8 cellular contexts compared by ENCODE assay signal in the genomic region with DNA sequence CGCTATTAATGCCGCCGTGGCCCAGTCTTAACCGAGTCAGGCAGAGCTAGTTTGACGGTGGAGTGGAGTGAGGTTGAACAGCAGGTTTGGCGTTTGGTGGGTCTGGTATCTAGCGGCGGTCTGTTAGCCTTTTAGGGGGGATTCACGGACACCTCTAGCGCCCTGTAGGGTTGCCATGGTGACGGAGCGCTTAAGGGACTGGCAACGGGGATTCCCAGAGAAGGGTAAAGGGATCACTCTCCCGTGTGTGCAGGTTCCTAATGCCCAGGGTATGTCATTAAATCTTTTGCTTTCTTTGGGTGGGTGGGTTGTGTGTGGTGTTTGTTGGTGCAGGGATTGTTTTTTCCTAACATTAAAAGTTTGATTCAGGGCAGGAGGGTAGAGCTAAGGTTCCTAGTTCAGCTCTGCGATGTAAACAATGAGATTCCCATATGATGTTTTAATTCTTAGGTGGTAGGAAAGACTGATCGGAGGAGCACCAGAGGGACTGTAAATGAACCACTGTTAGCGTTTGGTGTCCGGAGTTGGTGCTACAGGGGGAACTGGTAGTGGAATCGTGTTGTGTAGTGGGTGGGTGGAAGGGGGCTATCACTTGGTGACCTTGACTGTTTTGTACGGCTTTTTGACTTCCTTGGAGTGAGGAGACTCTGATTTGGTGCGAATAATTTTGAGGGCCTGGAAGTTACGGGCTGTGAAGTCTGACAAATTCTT. TPM values are rescaled to one million over a fixed set of nuclear protein-coding genes. Genes with fewer than 3 reads are reported as not detected.
DNase-seq lines count a peak whose midpoint lies in the region; ATAC-seq and TF ChIP-seq lines count a peak whose summit lies in the region.

No MANE protein-coding gene starts in this region.

- TF ChIP-seq CTCF in transverse colon (IDR thresholded peaks at IDR 0.05), result no peak

- peak overlapping the region; percentile 47 to 86 (median 71) for H3K4me3 ChIP-seq in transverse colon

- in situ Hi-C loops in transverse colon (cut with MboI; ENCODE audit: low pct_ligation_motif_present in 1 of 4, low pct_unique_long_range_greater_than_20kb in 1 of 4, low sequenced_read_pairs in 3 of 4), result loop anchor here in 2 of 4 donors (10.0 to 25.0 kb wide), 2 partner anchors 88 to 439 kb away; a partner anchor contains a TSS

- peaks cover 0 to 2% (median 0%) of the 10 kb centered on the region in 3 donors for H3K9me3 Mint-ChIP-seq in IgD-negative memory B cell
- no peaks in the 10 kb centered on the region for H3K9me3 Mint-ChIP-seq in effector memory CD8-positive, alpha-beta T cell
- H3K9me3 Mint-ChIP-seq in natural killer cell treated with Interleukin-12 subunit alpha and Interleukin-12 subunit beta and Interleukin-15 and Interleukin-18, amount 100 ng/mL, for 72 hours, result no peaks in the 10 kb centered on the region

- ATAC-seq in effector memory CD8-positive, alpha-beta T cell (replicated peaks), result peak; percentile 3
- no peak for ATAC-seq in natural killer cell treated with Interleukin-12 subunit alpha and Interleukin-12 subunit beta and Interleukin-15 and Interleukin-18, amount 100 ng/mL, for 72 hours

- peaks cover 0 to 38% (median 16%) of the 10 kb centered on the region in 4 donors for H3K36me3 ChIP-seq in transverse colon

- peaks cover 14% of the 10 kb centered on the region for H3K36me3 Mint-ChIP-seq in IgD-negative memory B cell
- H3K36me3 Mint-ChIP-seq in effector memory CD8-positive, alpha-beta T cell (ENCODE audit: insufficient read depth), result peaks cover 95% of the 10 kb centered on the region
- H3K36me3 Mint-ChIP-seq in natural killer cell treated with Interleukin-12 subunit alpha and Interleukin-12 subunit beta and Interleukin-15 and Interleukin-18, amount 100 ng/mL, for 72 hours, result peaks cover 58% of the 10 kb centered on the region

- TF ChIP-seq POLR2A in transverse colon (IDR thresholded peaks at IDR 0.05), result no peak

- H3K4me1 ChIP-seq in transverse colon, result peaks cover 35 to 47% (median 39%) of the 10 kb centered on the region in 4 donors

- peaks cover 16 to 33% (median 28%) of the 10 kb centered on the region in 3 donors for H3K4me1 Mint-ChIP-seq in IgD-negative memory B cell
- peaks cover 54 to 70% of the 10 kb centered on the region in 2 donors for H3K4me1 Mint-ChIP-seq in effector memory CD8-positive, alpha-beta T cell (ENCODE audit: low read depth in 2 of 2)
- peaks cover 57 to 61% of the 10 kb centered on the region in 2 donors for H3K4me1 Mint-ChIP-seq in natural killer cell treated with Interleukin-12 subunit alpha and Interleukin-12 subunit beta and Interleukin-15 and Interleukin-18, amount 100 ng/mL, for 72 hours (ENCODE audit: low read depth in 2 of 2)

- H3K27me3 Mint-ChIP-seq in IgD-negative memory B cell, result no peaks in the 10 kb centered on the region
- no peaks in the 10 kb centered on the region for H3K27me3 Mint-ChIP-seq in effector memory CD8-positive, alpha-beta T cell
- no peaks in the 10 kb centered on the region for H3K27me3 Mint-ChIP-seq in natural killer cell treated with Interleukin-12 subunit alpha and Interleukin-12 subunit beta and Interleukin-15 and Interleukin-18, amount 100 ng/mL, for 72 hours

- H3K4me3 Mint-ChIP-seq in IgD-negative memory B cell, result peak overlapping the region; percentile 98 to 100 (median 99)
- H3K4me3 Mint-ChIP-seq in effector memory CD8-positive, alpha-beta T cell, result peak overlapping the region; percentile 88 to 94
- peak overlapping the region; percentile 93 for H3K4me3 Mint-ChIP-seq in natural killer cell treated with Interleukin-12 subunit alpha and Interleukin-12 subunit beta and Interleukin-15 and Interleukin-18, amount 100 ng/mL, for 72 hours

- peak; percentile 59 for DNase-seq in CD1c-positive myeloid dendritic cell (ENCODE audit: extremely low spot score)
- DNase-seq in activated CD4-positive, CD25-positive, alpha-beta regulatory T cell treated with anti-CD3 and anti-CD28 coated beads, Interleukin-2, amount 50 U/mL, for 72 hours, result peak; percentile 53
- DNase-seq in effector memory CD8-positive, alpha-beta T cell, result peak in 2 of 3 experiments; percentile 64
- peak; percentile 84 for DNase-seq in natural killer cell treated with Interleukin-12 subunit alpha and Interleukin-12 subunit beta and Interleukin-15 and Interleukin-18, amount 100 ng/mL, for 72 hours (ENCODE audit: low spot score)
- peak; percentile 41 for DNase-seq in transverse colon
- DNase-seq in KG1 (lab: John Stamatoyannopoulos, UW), result no peak
- DNase-seq in GM19240 (ENCODE audit: insufficient read length, low spot score), result no peak

- no peaks in the 10 kb centered on the region for H3K27me3 ChIP-seq in transverse colon

- intact Hi-C loops in transverse colon (cut with DNase I; ENCODE audit: low total_unique reads), result no loop called here

- no peak for TF ChIP-seq EP300 in transverse colon (IDR thresholded peaks at IDR 0.05; ENCODE audit: low read depth)

- WGBS in transverse colon (ENCODE audit: low coverage in 1 of 2), 2 donors, result 1% methylated on average over 22 of the region's 22 CpGs; no CpG with 5 or more reads in 1 of the 2 donors

- peak overlapping the region; percentile 100 for H3K27ac Mint-ChIP-seq in IgD-negative memory B cell
- peak overlapping the region; percentile 94 to 98 for H3K27ac Mint-ChIP-seq in effector memory CD8-positive, alpha-beta T cell
- peak overlapping the region; percentile 83 to 87 for H3K27ac Mint-ChIP-seq in natural killer cell treated with Interleukin-12 subunit alpha and Interleukin-12 subunit beta and Interleukin-15 and Interleukin-18, amount 100 ng/mL, for 72 hours

- peak overlapping the region; percentile 98 to 100 (median 99) for H3K27ac ChIP-seq in transverse colon

- H3K9me3 ChIP-seq in transverse colon, result no peaks in the 10 kb centered on the region

RNA-seq across cellular contexts. Expression of a gene that starts 4.9 kb away (rescaled TPM):
- polyA plus RNA-seq in IgD-negative memory B cell, result 110 TPM
- 100 to 1,000 TPM; 347 to 352 TPM for total RNA-seq in natural killer cell treated with Interleukin-12 subunit alpha and Interleukin-12 subunit beta and Interleukin-15 and Interleukin-18, amount 100 ng/mL, for 72 hours
- 100 to 1,000 TPM; 116 to 612 (median 238) TPM for total RNA-seq in transverse colon

RNA-seq across cellular contexts. Expression of a gene that starts 20.4 kb away (rescaled TPM):
- 946 TPM for polyA plus RNA-seq in IgD-negative memory B cell
- 10 to 100 TPM; 16.9 to 73.0 TPM for total RNA-seq in natural killer cell treated with Interleukin-12 subunit alpha and Interleukin-12 subunit beta and Interleukin-15 and Interleukin-18, amount 100 ng/mL, for 72 hours
- 10 to 100 TPM in 3 of 4 donors, 1 to 10 TPM in 1; 1.4 to 40.4 (median 20.8) TPM for total RNA-seq in transverse colon

RNA-seq across cellular contexts. Expression of a gene that starts 32.5 kb away (rescaled TPM):
- polyA plus RNA-seq in IgD-negative memory B cell, result 771 TPM
- 10 to 100 TPM in 1 of 2 donors, 1 to 10 TPM in 1; 2.7 to 17.8 TPM for total RNA-seq in natural killer cell treated with Interleukin-12 subunit alpha and Interleukin-12 subunit beta and Interleukin-15 and Interleukin-18, amount 100 ng/mL, for 72 hours
- total RNA-seq in transverse colon, result 10 to 100 TPM in 2 of 4 donors, 1 to 10 TPM in 2; 1.8 to 20.8 (median 13.2) TPM

RNA-seq across cellular contexts. Expression of a gene that starts 36.1 kb away (rescaled TPM):
- 363 TPM for polyA plus RNA-seq in IgD-negative memory B cell
- total RNA-seq in natural killer cell treated with Interleukin-12 subunit alpha and Interleukin-12 subunit beta and Interleukin-15 and Interleukin-18, amount 100 ng/mL, for 72 hours, result 10 to 100 TPM in 1 of 2 donors, under 1 TPM in 1; 0.86 to 22.1 TPM
- total RNA-seq in transverse colon, result 1 to 10 TPM in 3 of 4 donors, under 1 TPM in 1; 0.82 to 7.9 (median 2.6) TPM

Comparison
In these comparisons a context has a peak if more than half of its experiments do, and no peak if none do; other contexts are left out.
1. DNase-seq: peak in CD1c-positive myeloid dendritic cell (single experiment), activated CD4-positive, CD25-positive, alpha-beta regulatory T cell treated with anti-CD3 and anti-CD28 coated beads, Interleukin-2, amount 50 U/mL, for 72 hours (single experiment), effector memory CD8-positive, alpha-beta T cell (2 of 3), natural killer cell treated with Interleukin-12 subunit alpha and Interleukin-12 subunit beta and Interleukin-15 and Interleukin-18, amount 100 ng/mL, for 72 hours (single experiment) and transverse colon (single experiment); none in KG1 (single experiment) and GM19240 (single experiment).
2. Peak in every context shown above with its lines, with median percentiles within 50 percentile points of each other: H3K27ac Mint-ChIP-seq and H3K4me3 Mint-ChIP-seq.